Comparison of ENCODE assay signal across 19 cellular contexts in the genomic region with DNA sequence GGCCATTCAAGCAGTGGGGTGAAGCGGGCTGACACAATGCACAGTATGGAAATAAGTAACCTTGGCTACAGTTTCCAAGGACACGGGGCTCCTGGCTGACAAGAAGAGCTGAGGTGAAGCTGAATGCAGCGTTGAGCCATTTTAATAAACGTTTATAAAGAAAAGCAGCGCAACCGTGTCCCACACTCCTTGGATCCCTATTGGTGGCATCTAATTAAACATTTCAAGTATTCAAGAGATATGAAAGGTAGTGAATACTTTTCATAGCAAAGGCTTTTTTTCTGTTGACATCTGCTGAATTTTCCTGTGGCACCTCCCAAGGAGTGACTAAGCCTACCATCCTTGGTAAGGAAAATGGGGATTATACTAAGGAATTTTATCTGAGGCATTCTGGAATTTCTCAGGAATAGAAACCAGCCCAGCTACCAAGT. TPM values are rescaled to one million over a fixed set of nuclear protein-coding genes. Genes with fewer than 3 reads are reported as not detected.
A peak's percentile ranks its signal among the peaks of the same experiment; 100 is the strongest.
DNase-seq lines count a peak whose midpoint lies in the region; ATAC-seq and TF ChIP-seq lines count a peak whose summit lies in the region.
"Had no signal": no experiment of that assay in that cellular context is flagged by ENCODE, and none has a peak within 500 bp of the region (broad histone marks: within the 10 kb centered on the region; RNA-seq: fewer than 3 reads in every experiment).

No MANE protein-coding gene starts in this region.

- H3K9me3 ChIP-seq in Caco-2 (no peaks in the 10 kb centered on the region), aorta (ENCODE audit: control insufficient read depth, low read length) (no peaks in the 10 kb centered on the region)
- H3K9me3 ChIP-seq: adrenal gland, psoas muscle had no signal

- no TSS peak for BruUV-seq in Caco-2 (replicated peaks; lab: Mats Ljungman, UMichigan)

- H3K27ac Mint-ChIP-seq in Caco-2 (ENCODE audit: unreplicated experiment): peak overlapping the region; percentile 53
- H3K27ac Mint-ChIP-seq in mesothelial cell of epicardium: peak overlapping the region; percentile 54
- no peak overlapping the region for H3K27ac Mint-ChIP-seq in activated naive CD4-positive, alpha-beta T cell treated with anti-CD3 and anti-CD28 coated beads for 36 hours
- H3K27ac Mint-ChIP-seq: B cell, T-cell had no signal

- 60 to 68% methylated on average over 6 of the region's 6 CpGs for WGBS in aorta, 2 donors

- no peak overlapping the region for H3K27ac ChIP-seq in aorta (ENCODE audit: low read depth in 1 of 2, low read length in 2 of 2)
- H3K27ac ChIP-seq: psoas muscle had no signal

- no peaks in the 10 kb centered on the region for H3K4me1 Mint-ChIP-seq in Caco-2 (ENCODE audit: low read depth, unreplicated experiment)
- H3K4me1 Mint-ChIP-seq in mesothelial cell of epicardium: peaks cover 21% of the 10 kb centered on the region
- no peaks in the 10 kb centered on the region for H3K4me1 Mint-ChIP-seq in activated naive CD4-positive, alpha-beta T cell treated with anti-CD3 and anti-CD28 coated beads for 36 hours (ENCODE audit: low read depth)
- H3K4me1 Mint-ChIP-seq: B cell had no signal

- DNase-seq in Caco-2: no peak
- peak; percentile 23 for DNase-seq in LHCN-M2 (ENCODE audit: low read depth)
- peak; percentile 71 for DNase-seq in astrocyte of the hippocampus (ENCODE audit: low read depth, low spot score)
- DNase-seq in mesothelial cell of epicardium (ENCODE audit: low spot score in 2 of 2, unreplicated experiment in 2 of 2): no peak
- DNase-seq in GM13976 (ENCODE audit: low spot score): no peak
- DNase-seq in aorta: no peak
- no peak for DNase-seq in SHP77 (lab: John Stamatoyannopoulos, UW)
- DNase-seq in activated naive CD4-positive, alpha-beta T cell treated with anti-CD3 and anti-CD28 coated beads for 36 hours: no peak
- DNase-seq: activated CD4-positive, alpha-beta T cell treated with anti-CD3 and anti-CD28 coated beads for 1 hour; activated T-cell treated with anti-CD3 and anti-CD28 coated beads for 4 hours; dorsolateral prefrontal cortex; foreskin melanocyte; NCI-H2171 treated with DMSO at 0.1 percent for 48 hours; PC-3; psoas muscle; stimulated activated CD4-positive, alpha-beta T cell treated with anti-CD3 and anti-CD28 coated beads, Interleukin-1b, Interleukin-23, amount 100 ng/mL, for 48 hours; T-cell had no signal

- H3K27me3 Mint-ChIP-seq in Caco-2 (ENCODE audit: insufficient read depth, unreplicated experiment): no peaks in the 10 kb centered on the region
- no peaks in the 10 kb centered on the region for H3K27me3 Mint-ChIP-seq in mesothelial cell of epicardium (ENCODE audit: low read depth)
- no peaks in the 10 kb centered on the region for H3K27me3 Mint-ChIP-seq in activated naive CD4-positive, alpha-beta T cell treated with anti-CD3 and anti-CD28 coated beads for 36 hours (ENCODE audit: low read depth)
- H3K27me3 Mint-ChIP-seq: B cell, T-cell had no signal

- no peaks in the 10 kb centered on the region for H3K27me3 ChIP-seq in Caco-2 (replicated peaks; ENCODE audit: control insufficient read depth, insufficient read depth, low read length)
- no peaks in the 10 kb centered on the region for H3K27me3 ChIP-seq in aorta (ENCODE audit: control insufficient read depth in 1 of 2, insufficient read depth in 2 of 2, low read length in 1 of 2)
- H3K27me3 ChIP-seq: adrenal gland, dorsolateral prefrontal cortex had no signal

- peaks cover 62% of the 10 kb centered on the region for H3K36me3 Mint-ChIP-seq in Caco-2 (ENCODE audit: insufficient read depth, unreplicated experiment)
- H3K36me3 Mint-ChIP-seq in mesothelial cell of epicardium: peaks cover 17% of the 10 kb centered on the region
- peaks cover 10% of the 10 kb centered on the region for H3K36me3 Mint-ChIP-seq in activated naive CD4-positive, alpha-beta T cell treated with anti-CD3 and anti-CD28 coated beads for 36 hours (ENCODE audit: low read depth)

- H3K4me3 ChIP-seq in Caco-2 (ENCODE audit: low read depth, low read length) (no peak overlapping the region), aorta (ENCODE audit: low read length in 2 of 2) (no peak overlapping the region)
- H3K4me3 ChIP-seq: adrenal gland, dorsolateral prefrontal cortex, psoas muscle had no signal

- H3K36me3 ChIP-seq in Caco-2 (ENCODE audit: control insufficient read depth, insufficient read depth, low read length) (peaks cover 6% of the 10 kb centered on the region), aorta (ENCODE audit: control insufficient read depth in 1 of 2, insufficient read depth in 2 of 2, low read length in 1 of 2) (peaks cover 0 to 9% of the 10 kb centered on the region in 2 donors)

- intact Hi-C loops in Caco-2 (cut with micrococcal nuclease; ENCODE audit: unreplicated experiment): no loop called here
- intact Hi-C loops in aorta (cut with DNase I): no loop called here
- intact Hi-C loops in activated naive CD4-positive, alpha-beta T cell treated with anti-CD3 and anti-CD28 coated beads for 36 hours (cut with micrococcal nuclease): no loop called here

- H3K9me3 Mint-ChIP-seq in Caco-2 (ENCODE audit: unreplicated experiment): no peaks in the 10 kb centered on the region
- no peaks in the 10 kb centered on the region for H3K9me3 Mint-ChIP-seq in mesothelial cell of epicardium
- H3K9me3 Mint-ChIP-seq in activated naive CD4-positive, alpha-beta T cell treated with anti-CD3 and anti-CD28 coated beads for 36 hours: no peaks in the 10 kb centered on the region
- H3K9me3 Mint-ChIP-seq: T-cell had no signal

- peaks cover 10% of the 10 kb centered on the region; the same call in 1 of the 2 replicates for H3K4me1 ChIP-seq in Caco-2
- H3K4me1 ChIP-seq in aorta (ENCODE audit: control insufficient read depth in 1 of 2, insufficient read depth in 2 of 2, low read length in 2 of 2): no peaks in the 10 kb centered on the region

- H3K4me3 Mint-ChIP-seq in Caco-2 (ENCODE audit: unreplicated experiment) (no peak overlapping the region), mesothelial cell of epicardium (no peak overlapping the region)
- no peak overlapping the region for H3K4me3 Mint-ChIP-seq in activated naive CD4-positive, alpha-beta T cell treated with anti-CD3 and anti-CD28 coated beads for 36 hours
- H3K4me3 Mint-ChIP-seq: B cell, T-cell had no signal

- POLR2A ChIA-PET in Caco-2 (lab: Charles Lee): no interaction called here

- no peak for TF ChIP-seq CTCF in Caco-2 (IDR thresholded peaks at IDR 0.05; ENCODE audit: insufficient read depth in 1 of 2, low read depth in 1 of 2, low read length in 1 of 2, severe bottlenecking in 1 of 2, unreplicated experiment in 1 of 2)
- TF ChIP-seq CTCF in mesothelial cell of epicardium (IDR thresholded peaks at IDR 0.05; ENCODE audit: unreplicated experiment): no peak
- TF ChIP-seq CTCF in GM13976 (IDR thresholded peaks at IDR 0.05; ENCODE audit: borderline replicate concordance, control extremely low read depth, extremely low read depth, insufficient read depth, missing control alignments): no peak

- no peak for ATAC-seq in aorta (ENCODE audit: low FRiP score)
- ATAC-seq: psoas muscle, T-cell had no signal

- CTCF ChIA-PET in Caco-2 (lab: Charles Lee): interaction anchor here (0.7 kb wide), 1 partner anchor 25 kb away, joined by 3 read pairs; no protein-coding TSS in a partner anchor
- CTCF ChIA-PET in activated naive CD4-positive, alpha-beta T cell treated with anti-CD3 and anti-CD28 coated beads for 36 hours (lab: Charles Lee): interaction anchor here (0.6 to 1.5 kb wide), 2 partner anchors 10 to 46 kb away, joined by 3 to 4 read pairs; no protein-coding TSS in a partner anchor

- in situ Hi-C loops in GM13976 (cut with MboI; ENCODE audit: low sequenced_read_pairs, unreplicated experiment): no loop called here

RNA-seq across cellular contexts. Expression of gene DUSP14, which starts 26.5 kb away (rescaled TPM):
- total RNA-seq in Caco-2 (2022) (30.4 and 32.5 TPM in 2 replicates), LHCN-M2 (2014; rRNA removed) (51.0 and 52.8 TPM in 2 replicates), mesothelial cell of epicardium (13.4 to 14.8 TPM (median 14.4 TPM) in 3 replicates), aorta (1 to 10 TPM; 9.2 to 9.7 TPM)
- 63.1 TPM for polyA plus RNA-seq in LHCN-M2 (2012)
- polyA plus RNA-seq in aorta: 1 to 10 TPM; 3.8 to 6.4 TPM
- total RNA-seq in activated naive CD4-positive, alpha-beta T cell treated with anti-CD3 and anti-CD28 coated beads for 36 hours: 1 to 10 TPM; 7.0 to 7.9 TPM

Comparison
In these comparisons a context has a peak if more than half of its experiments do, and no peak if none do; other contexts are left out.
1. DNase-seq: peak in LHCN-M2 (single experiment) and astrocyte of the hippocampus (single experiment); none in Caco-2 (0 of 2), mesothelial cell of epicardium (0 of 2), GM13976 (single experiment), aorta (0 of 2), SHP77 (0 of 2) and activated naive CD4-positive, alpha-beta T cell treated with anti-CD3 and anti-CD28 coated beads for 36 hours (single experiment).